Comparison of ENCODE assay signal across 11 cellular contexts in genomic region chr15:75067123-75067854, GRCh38. TPM values are rescaled to one million over a fixed set of nuclear protein-coding genes. Genes with fewer than 3 reads are reported as not detected.
A peak's percentile ranks its signal among the peaks of the same experiment; 100 is the strongest.
DNase-seq lines count a peak whose midpoint lies in the region; ATAC-seq, FAIRE-seq and TF ChIP-seq lines count a peak whose summit lies in the region.
"Had no signal": no experiment of that assay in that cellular context is flagged by ENCODE, and none has a peak within 500 bp of the region (broad histone marks: within the 10 kb centered on the region; RNA-seq: fewer than 3 reads in every experiment).

No MANE protein-coding gene starts in this region.

- TF ChIP-seq CTCF in RWPE1 (conservative IDR thresholded peaks at IDR 0.05; ENCODE audit: low read depth) (no peak), bronchial epithelial cell (IDR thresholded peaks at IDR 0.05; ENCODE audit: insufficient read depth, low read length, severe bottlenecking) (no peak), WTC11 (IDR thresholded peaks at IDR 0.05) (no peak)

- no peak for FAIRE-seq in bronchial epithelial cell (lab: Jason Lieb, UNC)
- FAIRE-seq: H1 had no signal

- CTCF ChIA-PET in RWPE1 (lab: Yijun Ruan, JAX) (interaction anchor here (0.6 to 0.7 kb wide), 3 partner anchors 26 to 37 kb away, joined by 3 to 4 read pairs (median 3); no protein-coding TSS in a partner anchor), WTC11 (lab: Charles Lee) (interaction anchor here (0.6 kb wide), 1 partner anchor 135 kb away, joined by 3 read pairs; the partner anchor contains the start of gene C15orf39)

- H3K27ac Mint-ChIP-seq in WTC11: no peak overlapping the region
- H3K27ac Mint-ChIP-seq: B cell had no signal

- H3K4me1 Mint-ChIP-seq in WTC11: peaks cover 19% of the 10 kb centered on the region

- peak; percentile 65 for DNase-seq in activated CD8-positive, alpha-beta memory T cell treated with anti-CD3 and anti-CD28 coated beads for 24 hours
- no peak for DNase-seq in activated CD8-positive, alpha-beta memory T cell treated with anti-CD3 and anti-CD28 coated beads, Interleukin-2, amount 50 U/mL, for 48 hours
- DNase-seq in RWPE1 (ENCODE audit: low spot score) (peak; percentile 33), bronchial epithelial cell (ENCODE audit: low read depth) (peak; percentile 80), DMS114 treated with DMSO at 0.1 percent for 48 hours (lab: John Stamatoyannopoulos, UW; ENCODE audit: unreplicated experiment) (no peak), WTC11 (ENCODE audit: low spot score) (no peak)
- peak; percentile 52 for DNase-seq in stimulated activated naive CD8-positive, alpha-beta T cell treated with anti-CD3 and anti-CD28 coated beads, Interleukin-15, Interleukin-2, amounts not matched to agents 100 U/mL and 50 U/mL, for 24 hours
- DNase-seq: psoas muscle had no signal

- H3K36me3 ChIP-seq in bronchial epithelial cell (ENCODE audit: control insufficient read depth, insufficient read depth, low read length): no peaks in the 10 kb centered on the region

- peaks cover 24% of the 10 kb centered on the region for H3K27me3 Mint-ChIP-seq in WTC11 (ENCODE audit: low read depth)
- H3K27me3 Mint-ChIP-seq: B cell had no signal

- H3K27ac ChIP-seq in RWPE1: no peak overlapping the region
- H3K27ac ChIP-seq: psoas muscle had no signal

- peaks cover 7% of the 10 kb centered on the region for H3K36me3 Mint-ChIP-seq in WTC11

- peaks cover 9% of the 10 kb centered on the region for H3K9me3 Mint-ChIP-seq in WTC11

- POLR2A ChIA-PET in RWPE1 (lab: Yijun Ruan, JAX; ENCODE audit: low non-redundant PET) (no interaction called here), WTC11 (lab: Charles Lee) (interaction anchor here (1.5 kb wide), 1 partner anchor 90 kb away, joined by 3 read pairs; no protein-coding TSS in a partner anchor)

- peak; percentile 69 for ATAC-seq in stimulated activated naive CD8-positive, alpha-beta T cell treated with anti-CD3 and anti-CD28 coated beads, Interleukin-15, Interleukin-2, amounts not matched to agents 100 U/mL and 50 U/mL, for 24 hours
- no peak for ATAC-seq in HG02885 (IDR thresholded peaks at IDR 0.05; ENCODE audit: poor library complexity, unreplicated experiment)
- no peak for ATAC-seq in WTC11
- ATAC-seq: psoas muscle had no signal

- no peak overlapping the region for H3K4me3 Mint-ChIP-seq in WTC11
- H3K4me3 Mint-ChIP-seq: B cell had no signal

- H3K27me3 ChIP-seq in bronchial epithelial cell (ENCODE audit: control insufficient read depth, insufficient read depth, low read length): peaks cover 5% of the 10 kb centered on the region

- H3K4me3 ChIP-seq in bronchial epithelial cell (ENCODE audit: low read depth, low read length): no peak overlapping the region
- H3K4me3 ChIP-seq: psoas muscle had no signal

TF ChIP-seq in WTC11, 78 proteins besides CTCF, POLR2A, EP300 and RAD21:
- no peak for TF ChIP-seq FOXP1 (CRISPR knock-in tag; IDR thresholded peaks at IDR 0.05; ENCODE audit: borderline replicate concordance)
- no peak for TF ChIP-seq ERG (CRISPR knock-in tag; IDR thresholded peaks at IDR 0.05)
- TF ChIP-seq MXD4 (CRISPR knock-in tag; IDR thresholded peaks at IDR 0.05; ENCODE audit: borderline replicate concordance): no peak
- no peak for TF ChIP-seq ZNF671 (CRISPR knock-in tag; IDR thresholded peaks at IDR 0.05)
- no peak for TF ChIP-seq ZNF396 (CRISPR knock-in tag; IDR thresholded peaks at IDR 0.05; ENCODE audit: borderline replicate concordance)
TF ChIP-seq in WTC11: peak in this region for 0.

RNA-seq across cellular contexts. Expression of gene PPCDC, which starts 43.9 kb away (rescaled TPM):
- total RNA-seq in bronchial epithelial cell (13.2 and 14.8 TPM in 2 replicates), WTC11 (2021) (25.7 to 30.1 TPM (median 27.8 TPM) in 3 replicates)

Comparison
In these comparisons a context has a peak if more than half of its experiments do, and no peak if none do; other contexts are left out.
1. DNase-seq: peak in activated CD8-positive, alpha-beta memory T cell treated with anti-CD3 and anti-CD28 coated beads for 24 hours (single experiment), RWPE1 (single experiment), bronchial epithelial cell (single experiment) and stimulated activated naive CD8-positive, alpha-beta T cell treated with anti-CD3 and anti-CD28 coated beads, Interleukin-15, Interleukin-2, amounts not matched to agents 100 U/mL and 50 U/mL, for 24 hours (single experiment); none in activated CD8-positive, alpha-beta memory T cell treated with anti-CD3 and anti-CD28 coated beads, Interleukin-2, amount 50 U/mL, for 48 hours (single experiment), DMS114 treated with DMSO at 0.1 percent for 48 hours (single experiment) and WTC11 (single experiment).